In genomic region chr4:5489260-5489659, GRCh38 we compare ENCODE assay signal across 10 cellular contexts.
"Had no signal": no experiment of that assay in that cellular context is flagged by ENCODE, and none has a peak within 500 bp of the region (broad histone marks: within the 10 kb centered on the region; RNA-seq: fewer than 3 reads in every experiment).

No MANE protein-coding gene starts in this region.

- H3K4me3 ChIP-seq: GM23248, GM23338, HAP-1 had no signal

- H3K36me3 ChIP-seq: HAP-1 had no signal

- H3K27ac ChIP-seq: GM23248 had no signal

- H3K9me3 ChIP-seq: HAP-1 had no signal

- H3K4me1 ChIP-seq: HAP-1 had no signal

- FAIRE-seq: H1, H54 had no signal

- DNase-seq: GM23248, GOT3, H7, H9, HCEC 1CT, HFFc6 had no signal
